In genomic region chr15:74789171-74789627, GRCh38 we compare ENCODE assay signal across 8 cellular contexts. TPM values are rescaled to one million over a fixed set of nuclear protein-coding genes. Genes with fewer than 3 reads are reported as not detected.
DNase-seq lines count a peak whose midpoint lies in the region; TF ChIP-seq lines count a peak whose summit lies in the region.

No MANE protein-coding gene starts in this region.

- DNase-seq in GM12864 (ENCODE audit: low read depth): no peak
- no peak for DNase-seq in NB4 (ENCODE audit: low read depth)
- no peak for DNase-seq in neuronal stem cell (ENCODE audit: low spot score)
- DNase-seq in NCI-H748 (lab: John Stamatoyannopoulos, UW; ENCODE audit: unreplicated experiment): no peak
- DNase-seq in hepatic stellate cell (ENCODE audit: low spot score): no peak
- DNase-seq in NCI-H2107 (lab: John Stamatoyannopoulos, UW): no peak
- no peak for DNase-seq in HPDE6-E6E7 (ENCODE audit: extremely low spot score)

- no peak overlapping the region for H2BK12ac ChIP-seq in neuronal stem cell (ENCODE audit: low read length)

- peaks cover 3 to 28% of the 10 kb centered on the region in 2 donors for H3K36me3 ChIP-seq in neuronal stem cell (replicated peaks in 1 of 2; ENCODE audit: control insufficient read depth in 2 of 2, insufficient read depth in 2 of 2, low read length in 2 of 2)

- H2BK15ac ChIP-seq in neuronal stem cell (ENCODE audit: low read length): no peak overlapping the region

- no peaks in the 10 kb centered on the region for H3K27me3 ChIP-seq in neuronal stem cell (ENCODE audit: control insufficient read depth in 3 of 3, insufficient read depth in 3 of 3, low read depth in 1 of 3, low read length in 3 of 3)

- no peak overlapping the region for H2BK5ac ChIP-seq in neuronal stem cell (ENCODE audit: low read length)

- no peaks in the 10 kb centered on the region for H3K9me3 ChIP-seq in neuronal stem cell (replicated peaks in 1 of 2; ENCODE audit: control insufficient read depth in 2 of 2, insufficient read depth in 1 of 2, low read depth in 1 of 2, low read length in 2 of 2)

- H3K4ac ChIP-seq in neuronal stem cell (ENCODE audit: low read length): no peak overlapping the region

- no peak overlapping the region for H2AK5ac ChIP-seq in neuronal stem cell (ENCODE audit: low read depth, low read length)

- peak overlapping the region; percentile 76 for H3K27ac ChIP-seq in cingulate gyrus (ENCODE audit: low read depth, low read length)
- H3K27ac ChIP-seq in neuronal stem cell (replicated peaks; ENCODE audit: low read length): no peak overlapping the region

- peak overlapping the region; percentile 1 for H3K9ac ChIP-seq in neuronal stem cell (ENCODE audit: low read depth, low read length, poor library complexity)

- H3K4me3 ChIP-seq in GM12864 (ENCODE audit: low read depth, low read length) (peak overlapping the region; percentile 62), NB4 (ENCODE audit: low read depth, low read length) (peak overlapping the region; percentile 35), neuronal stem cell (ENCODE audit: low read length in 2 of 2) (no peak overlapping the region)

- H4K8ac ChIP-seq in neuronal stem cell (ENCODE audit: low read depth, low read length): no peak overlapping the region

- no peak overlapping the region for H4K91ac ChIP-seq in neuronal stem cell (ENCODE audit: low read depth, low read length, poor library complexity)

- no peak overlapping the region for H3K18ac ChIP-seq in neuronal stem cell (ENCODE audit: low read length)

- peak overlapping the region; percentile 73 for H3K14ac ChIP-seq in neuronal stem cell (ENCODE audit: low read length)

- peak overlapping the region; percentile 53 for H3K23ac ChIP-seq in neuronal stem cell (ENCODE audit: low read depth, low read length, poor library complexity)

- no peak overlapping the region for H3K4me2 ChIP-seq in neuronal stem cell (ENCODE audit: insufficient read depth, low read length, poor library complexity, severe bottlenecking)

- H3K4me1 ChIP-seq in neuronal stem cell (ENCODE audit: control insufficient read depth in 2 of 2, insufficient read depth in 1 of 2, low read depth in 1 of 2, low read length in 2 of 2): peaks cover 11 to 20% of the 10 kb centered on the region in 2 donors

- no peak overlapping the region for H2AFZ ChIP-seq in neuronal stem cell (ENCODE audit: low read length)

- no peak for TF ChIP-seq CTCF in GM12864 (IDR thresholded peaks at IDR 0.05; ENCODE audit: low read depth, low read length, missing control alignments)
- TF ChIP-seq CTCF in NB4 (IDR thresholded peaks at IDR 0.05; ENCODE audit: low read depth, low read length): no peak

- H3K79me1 ChIP-seq in neuronal stem cell (ENCODE audit: low read depth, low read length): peaks cover 6% of the 10 kb centered on the region

- H2BK120ac ChIP-seq in neuronal stem cell (ENCODE audit: low read depth, low read length): no peak overlapping the region

- TF ChIP-seq POLR2A in NB4 (IDR thresholded peaks at IDR 0.05; ENCODE audit: extremely low read depth, insufficient read length): no peak

- no CpG with 5 or more reads among the region's 14 CpGs for WGBS in neuronal stem cell (ENCODE audit: extremely low coverage in 2 of 2, insufficient read length in 2 of 2, insufficient replicate concordance in 1 of 2), 2 donors

RNA-seq across cellular contexts. Expression of gene CSK, which starts 7.3 kb away (rescaled TPM):
- 40.7 TPM for polyA plus RNA-seq in neuronal stem cell (2013, experiment 1 of 2)
- polyA plus RNA-seq in neuronal stem cell (2013, experiment 2 of 2): 40.4 TPM

RNA-seq across cellular contexts. Expression of gene LMAN1L, which starts 23.4 kb away (rescaled TPM):
- not detected for polyA plus RNA-seq in neuronal stem cell (2013, experiment 1 of 2)
- polyA plus RNA-seq in neuronal stem cell (2013, experiment 2 of 2): not detected

RNA-seq across cellular contexts. Expression of gene CPLX3, which starts 37.2 kb away (rescaled TPM):
- 0.03 TPM for polyA plus RNA-seq in neuronal stem cell (2013, experiment 1 of 2)
- polyA plus RNA-seq in neuronal stem cell (2013, experiment 2 of 2): 0.03 TPM

RNA-seq across cellular contexts. Expression of gene CYP1A2, which starts 40.6 kb away (rescaled TPM):
- not detected for polyA plus RNA-seq in neuronal stem cell (2013, experiment 1 of 2)
- not detected for polyA plus RNA-seq in neuronal stem cell (2013, experiment 2 of 2)

RNA-seq across cellular contexts. Expression of gene ULK3, which starts 53.8 kb away (rescaled TPM):
- 16.2 TPM for polyA plus RNA-seq in neuronal stem cell (2013, experiment 1 of 2)
- 15.9 TPM for polyA plus RNA-seq in neuronal stem cell (2013, experiment 2 of 2)

Comparison
In these comparisons a context has a peak if more than half of its experiments do, and no peak if none do; other contexts are left out.
1. H3K4me3 ChIP-seq: peak in GM12864 (single experiment) and NB4 (single experiment); none in neuronal stem cell (0 of 2).